Comparison of ENCODE assay signal across 10 cellular contexts in genomic region chr18:72542993-72543361, GRCh38. TPM values are rescaled to one million over a fixed set of nuclear protein-coding genes. Genes with fewer than 3 reads are reported as not detected.
DNase-seq lines count a peak whose midpoint lies in the region; ATAC-seq and TF ChIP-seq lines count a peak whose summit lies in the region.
"Had no signal": no experiment of that assay in that cellular context is flagged by ENCODE, and none has a peak within 500 bp of the region (broad histone marks: within the 10 kb centered on the region; RNA-seq: fewer than 3 reads in every experiment).

No MANE protein-coding gene starts in this region.

- CTCF ChIA-PET in activated naive CD4-positive, alpha-beta T cell treated with anti-CD3 and anti-CD28 coated beads for 36 hours (lab: Charles Lee): no interaction called here

- H3K4me1 Mint-ChIP-seq in activated naive CD4-positive, alpha-beta T cell treated with anti-CD3 and anti-CD28 coated beads, Interleukin-2, amount 50 U/mL, for 24 hours: peaks cover 12% of the 10 kb centered on the region
- H3K4me1 Mint-ChIP-seq in activated naive CD4-positive, alpha-beta T cell treated with anti-CD3 and anti-CD28 coated beads for 36 hours (ENCODE audit: low read depth): peaks cover 11% of the 10 kb centered on the region

- TF ChIP-seq CTCF in hepatocyte (IDR thresholded peaks at IDR 0.05; ENCODE audit: poor library complexity): no peak

- no peaks in the 10 kb centered on the region for H3K9me2 ChIP-seq in hepatocyte (replicated peaks; ENCODE audit: insufficient read depth)

- H3K9ac ChIP-seq in SK-N-MC (ENCODE audit: insufficient read length) (no peak overlapping the region), stomach smooth muscle (ENCODE audit: low read length in 2 of 2) (no peak overlapping the region)

- H3K36me3 ChIP-seq in SK-N-MC (ENCODE audit: insufficient read depth, low read length) (no peaks in the 10 kb centered on the region), hepatocyte (replicated peaks; ENCODE audit: insufficient read depth, low read depth) (no peaks in the 10 kb centered on the region), stomach smooth muscle (ENCODE audit: control insufficient read depth in 2 of 2, insufficient read depth in 2 of 2, low read length in 2 of 2) (no peaks in the 10 kb centered on the region)

- no peak for DNase-seq in activated naive CD4-positive, alpha-beta T cell treated with anti-CD3 and anti-CD28 coated beads for 36 hours
- no peak for DNase-seq in SK-N-MC (ENCODE audit: low read depth, low spot score)
- DNase-seq in hepatocyte (ENCODE audit: low spot score): peak; percentile 12
- no peak for DNase-seq in activated CD4-positive, CD25-positive, alpha-beta regulatory T cell treated with anti-CD3 and anti-CD28 coated beads, Interleukin-2, amount 50 U/mL, for 72 hours
- DNase-seq: CD4-positive, alpha-beta memory T cell had no signal

- peaks cover 25% of the 10 kb centered on the region for H3K27me3 Mint-ChIP-seq in activated naive CD4-positive, alpha-beta T cell treated with anti-CD3 and anti-CD28 coated beads, Interleukin-2, amount 50 U/mL, for 24 hours
- H3K27me3 Mint-ChIP-seq in activated naive CD4-positive, alpha-beta T cell treated with anti-CD3 and anti-CD28 coated beads for 36 hours (ENCODE audit: low read depth): peaks cover 37% of the 10 kb centered on the region

- H3K9me3 ChIP-seq in SK-N-MC (ENCODE audit: low read depth, low read length): no peaks in the 10 kb centered on the region
- no peaks in the 10 kb centered on the region for H3K9me3 ChIP-seq in hepatocyte (ENCODE audit: low read depth)
- H3K9me3 ChIP-seq in stomach smooth muscle (ENCODE audit: control insufficient read depth in 2 of 2, low read length in 2 of 2): no peaks in the 10 kb centered on the region

- 5% methylated on average over 21 of the region's 21 CpGs for WGBS in hepatocyte (ENCODE audit: low lambda C conversion rate, missing lambda C conversion rate)

- no peaks in the 10 kb centered on the region for H4K20me1 ChIP-seq in hepatocyte (ENCODE audit: insufficient read depth, poor library complexity, severe bottlenecking)

- H3K4me3 Mint-ChIP-seq in activated naive CD4-positive, alpha-beta T cell treated with anti-CD3 and anti-CD28 coated beads, Interleukin-2, amount 50 U/mL, for 24 hours: no peak overlapping the region
- no peak overlapping the region for H3K4me3 Mint-ChIP-seq in activated naive CD4-positive, alpha-beta T cell treated with anti-CD3 and anti-CD28 coated beads for 36 hours

- H3K4me3 ChIP-seq in SK-N-MC (peak overlapping the region; percentile 54; the same call in 1 of the 2 replicates), hepatocyte (no peak overlapping the region), stomach smooth muscle (ENCODE audit: low read length in 2 of 2) (peak overlapping the region; percentile 9 to 54)

- H3K27ac ChIP-seq in SK-N-MC: no peak overlapping the region
- no peak overlapping the region for H3K27ac ChIP-seq in hepatocyte
- H3K27ac ChIP-seq in stomach smooth muscle (ENCODE audit: low read length): no peak overlapping the region

- peak overlapping the region; percentile 68 for H2AFZ ChIP-seq in hepatocyte

- H3K36me3 Mint-ChIP-seq in activated naive CD4-positive, alpha-beta T cell treated with anti-CD3 and anti-CD28 coated beads, Interleukin-2, amount 50 U/mL, for 24 hours: peaks cover 2% of the 10 kb centered on the region
- no peaks in the 10 kb centered on the region for H3K36me3 Mint-ChIP-seq in activated naive CD4-positive, alpha-beta T cell treated with anti-CD3 and anti-CD28 coated beads for 36 hours (ENCODE audit: low read depth)
- H3K36me3 Mint-ChIP-seq: CD4-positive, alpha-beta memory T cell had no signal

- no peaks in the 10 kb centered on the region for H3K9me3 Mint-ChIP-seq in activated naive CD4-positive, alpha-beta T cell treated with anti-CD3 and anti-CD28 coated beads, Interleukin-2, amount 50 U/mL, for 24 hours
- H3K9me3 Mint-ChIP-seq in activated naive CD4-positive, alpha-beta T cell treated with anti-CD3 and anti-CD28 coated beads for 36 hours: no peaks in the 10 kb centered on the region

- H3K27ac Mint-ChIP-seq in activated naive CD4-positive, alpha-beta T cell treated with anti-CD3 and anti-CD28 coated beads, Interleukin-2, amount 50 U/mL, for 24 hours: peak overlapping the region; percentile 11
- no peak overlapping the region for H3K27ac Mint-ChIP-seq in activated naive CD4-positive, alpha-beta T cell treated with anti-CD3 and anti-CD28 coated beads for 36 hours
- H3K27ac Mint-ChIP-seq: CD4-positive, alpha-beta memory T cell had no signal

- H3K4me2 ChIP-seq in hepatocyte: peak overlapping the region; percentile 81

- no peaks in the 10 kb centered on the region for H3K79me2 ChIP-seq in hepatocyte

- no peak for ATAC-seq in HG02571 (IDR thresholded peaks at IDR 0.05; ENCODE audit: unreplicated experiment)
- ATAC-seq in HG03175 (IDR thresholded peaks at IDR 0.05; ENCODE audit: unreplicated experiment): no peak

- H3K4me1 ChIP-seq in hepatocyte (ENCODE audit: insufficient read depth) (no peaks in the 10 kb centered on the region), stomach smooth muscle (ENCODE audit: control insufficient read depth, insufficient read depth, low read length) (peaks cover 9% of the 10 kb centered on the region)

- intact Hi-C loops in activated naive CD4-positive, alpha-beta T cell treated with anti-CD3 and anti-CD28 coated beads for 36 hours (cut with micrococcal nuclease): loop anchor here (10.0 kb wide), 1 partner anchor 1948 kb away; no protein-coding TSS in a partner anchor

- H3K27me3 ChIP-seq in hepatocyte: peaks cover 84% of the 10 kb centered on the region
- H3K27me3 ChIP-seq in stomach smooth muscle (ENCODE audit: control insufficient read depth in 1 of 2, insufficient read depth in 2 of 2, low read length in 2 of 2): peaks cover 11 to 33% of the 10 kb centered on the region in 2 donors

RNA-seq across cellular contexts. Expression of gene CBLN2, which starts 1.2 kb away (rescaled TPM):
- not detected for total RNA-seq in activated naive CD4-positive, alpha-beta T cell treated with anti-CD3 and anti-CD28 coated beads for 36 hours
- 0.52 and 1.1 TPM in 2 replicates for total RNA-seq in hepatocyte
- 0.24 and 0.56 TPM in 2 replicates for polyA plus RNA-seq in hepatocyte
- total RNA-seq: CD4-positive, alpha-beta memory T cell; epithelial cell of proximal tubule had no signal
- polyA plus RNA-seq: CD4-positive, alpha-beta memory T cell had no signal
